In the genomic region with DNA sequence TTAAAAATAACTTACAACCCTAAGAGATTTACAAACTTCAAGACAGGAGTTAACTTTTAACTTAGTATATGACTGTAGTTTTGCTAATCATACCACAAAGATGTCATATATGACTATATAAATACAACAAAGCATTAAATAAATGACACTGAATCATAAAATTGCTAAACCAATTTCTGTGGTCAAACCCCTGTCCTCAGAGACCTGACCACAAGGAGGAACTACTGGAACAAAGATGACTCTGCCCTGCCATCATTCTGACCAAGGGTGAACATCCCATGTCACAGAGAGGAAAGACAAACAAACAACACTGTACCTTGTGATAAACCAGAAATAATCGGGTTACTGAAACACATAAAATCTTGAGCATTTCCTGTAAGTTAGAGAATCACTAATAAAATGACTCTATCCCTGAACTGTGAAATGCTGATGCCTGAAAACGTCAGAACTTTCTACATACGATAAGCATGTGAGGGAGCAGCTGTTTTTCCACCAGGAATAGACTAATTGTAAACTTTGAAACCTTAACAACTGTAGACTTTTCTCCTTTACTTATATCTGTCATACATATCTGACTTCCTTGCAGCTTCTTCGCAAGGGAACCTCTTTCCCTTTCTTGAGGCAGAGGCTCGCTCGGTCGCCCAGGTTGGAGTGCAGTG, we compare ENCODE assay signal across 10 cellular contexts. TPM values are rescaled to one million over a fixed set of nuclear protein-coding genes. Genes with fewer than 3 reads are reported as not detected.
DNase-seq lines count a peak whose midpoint lies in the region; ATAC-seq, FAIRE-seq and TF ChIP-seq lines count a peak whose summit lies in the region.
"Had no signal": no experiment of that assay in that cellular context is flagged by ENCODE, and none has a peak within 500 bp of the region (broad histone marks: within the 10 kb centered on the region; RNA-seq: fewer than 3 reads in every experiment).

No MANE protein-coding gene starts in this region.

- peak; percentile 80 for DNase-seq in AG20443 (ENCODE audit: low spot score)
- peak; percentile 38 for DNase-seq in GM19239 (ENCODE audit: insufficient read length, low spot score)
- DNase-seq in activated T-cell treated with anti-CD3 and anti-CD28 coated beads, Interleukin-2, amount 50 U/mL, for 4 hours, result no peak
- no peak for DNase-seq in epidermal melanocyte (ENCODE audit: insufficient read length, low spot score)
- DNase-seq in WTC11 (ENCODE audit: low spot score), result no peak
- no peak for DNase-seq in activated CD4-positive, CD25-positive, alpha-beta regulatory T cell (lab: John Stamatoyannopoulos, UW)

- H3K27me3 Mint-ChIP-seq in activated T-cell treated with anti-CD3 and anti-CD28 coated beads, Interleukin-2, amount 50 U/mL, for 4 hours (ENCODE audit: low read depth), result no peaks in the 10 kb centered on the region
- no peaks in the 10 kb centered on the region for H3K27me3 Mint-ChIP-seq in WTC11 (ENCODE audit: low read depth)

- H3K4me2 ChIP-seq in skeletal muscle satellite cell (ENCODE audit: low read length), result peak overlapping the region; percentile 34

- no peaks in the 10 kb centered on the region for H3K9me3 ChIP-seq in skeletal muscle satellite cell (replicated peaks; ENCODE audit: low read length)

- peak overlapping the region; percentile 52 for H3K9ac ChIP-seq in skeletal muscle satellite cell (ENCODE audit: low read depth, low read length)

- POLR2A ChIA-PET in WTC11 (lab: Charles Lee), result no interaction called here

- H3K4me1 ChIP-seq in skeletal muscle satellite cell (ENCODE audit: control insufficient read depth, insufficient read depth, low read length), result peaks cover 10% of the 10 kb centered on the region

- ATAC-seq in HG03196 (IDR thresholded peaks at IDR 0.05; ENCODE audit: unreplicated experiment) (peak; percentile 84), WTC11 (no peak)
- ATAC-seq in activated T-cell treated with anti-CD3 and anti-CD28 coated beads, Interleukin-2, amount 50 U/mL, for 4 hours, result peak; percentile 72 to 97
- ATAC-seq: HCT116 had no signal

- H3K36me3 ChIP-seq in skeletal muscle satellite cell (ENCODE audit: insufficient read depth, low read length), result peaks cover 23% of the 10 kb centered on the region

- H3K9me3 Mint-ChIP-seq in activated T-cell treated with anti-CD3 and anti-CD28 coated beads, Interleukin-2, amount 50 U/mL, for 4 hours, result no peaks in the 10 kb centered on the region
- no peaks in the 10 kb centered on the region for H3K9me3 Mint-ChIP-seq in WTC11

- CTCF ChIA-PET in WTC11 (lab: Charles Lee), result no interaction called here

- H3K27me3 ChIP-seq in skeletal muscle satellite cell (ENCODE audit: control insufficient read depth, insufficient read depth, low read length), result no peaks in the 10 kb centered on the region

- peaks cover 19% of the 10 kb centered on the region for H3K36me3 Mint-ChIP-seq in activated T-cell treated with anti-CD3 and anti-CD28 coated beads, Interleukin-2, amount 50 U/mL, for 4 hours (ENCODE audit: insufficient read depth)
- peaks cover 47% of the 10 kb centered on the region for H3K36me3 Mint-ChIP-seq in WTC11

- no peak overlapping the region for H3K4me3 Mint-ChIP-seq in activated T-cell treated with anti-CD3 and anti-CD28 coated beads, Interleukin-2, amount 50 U/mL, for 4 hours
- no peak overlapping the region for H3K4me3 Mint-ChIP-seq in WTC11

- no peak overlapping the region for H3K27ac Mint-ChIP-seq in WTC11

- peaks cover 7% of the 10 kb centered on the region for H3K4me1 Mint-ChIP-seq in activated T-cell treated with anti-CD3 and anti-CD28 coated beads, Interleukin-2, amount 50 U/mL, for 4 hours (ENCODE audit: low read depth)
- no peaks in the 10 kb centered on the region for H3K4me1 Mint-ChIP-seq in WTC11

- TF ChIP-seq CTCF in WTC11 (IDR thresholded peaks at IDR 0.05), result no peak

- FAIRE-seq in GM19239 (lab: Jason Lieb, UNC), result no peak
- FAIRE-seq: bronchial epithelial cell had no signal

- H3K4me3 ChIP-seq in skeletal muscle satellite cell (ENCODE audit: low read length), result no peak overlapping the region

TF ChIP-seq in WTC11, 78 proteins besides CTCF, POLR2A, EP300 and RAD21 (continues in another document):
- TF ChIP-seq ZBTB21 (CRISPR knock-in tag; IDR thresholded peaks at IDR 0.05; ENCODE audit: borderline replicate concordance) (no peak), GTF2I (CRISPR knock-in tag; conservative IDR thresholded peaks at IDR 0.05) (no peak), AR (CRISPR knock-in tag; IDR thresholded peaks at IDR 0.05) (no peak), ZNF138 (CRISPR knock-in tag; conservative IDR thresholded peaks at IDR 0.05) (no peak), ZBTB43 (CRISPR knock-in tag; IDR thresholded peaks at IDR 0.05) (no peak), FOXP1 (CRISPR knock-in tag; IDR thresholded peaks at IDR 0.05; ENCODE audit: borderline replicate concordance) (no peak), ATF2 (CRISPR knock-in tag; IDR thresholded peaks at IDR 0.05; ENCODE audit: borderline replicate concordance, low read depth) (no peak), TEAD1 (CRISPR knock-in tag; IDR thresholded peaks at IDR 0.05) (no peak)
- TF ChIP-seq, protein P1, sequence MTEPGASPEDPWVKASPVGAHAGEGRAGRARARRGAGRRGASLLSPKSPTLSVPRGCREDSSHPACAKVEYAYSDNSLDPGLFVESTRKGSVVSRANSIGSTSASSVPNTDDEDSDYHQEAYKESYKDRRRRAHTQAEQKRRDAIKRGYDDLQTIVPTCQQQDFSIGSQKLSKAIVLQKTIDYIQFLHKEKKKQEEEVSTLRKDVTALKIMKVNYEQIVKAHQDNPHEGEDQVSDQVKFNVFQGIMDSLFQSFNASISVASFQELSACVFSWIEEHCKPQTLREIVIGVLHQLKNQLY (CRISPR knock-in tag; IDR thresholded peaks at IDR 0.05), result no peak

RNA-seq across cellular contexts. Expression of gene WDR59, which starts 47.9 kb away (rescaled TPM):
- 10 to 100 TPM; 49.3 to 61.8 (median 58.4) TPM for total RNA-seq in activated T-cell treated with anti-CD3 and anti-CD28 coated beads, Interleukin-2, amount 50 U/mL, for 4 hours
- 10.9 and 15.5 TPM in 2 replicates for total RNA-seq in skeletal muscle satellite cell (2012; rRNA removed)
- 100 to 111 TPM (median 102 TPM) in 3 replicates for total RNA-seq in WTC11 (2021)

Comparison
In these comparisons a context has a peak if more than half of its experiments do, and no peak if none do; other contexts are left out.
1. DNase-seq: peak in AG20443 (single experiment) and GM19239 (single experiment); none in activated T-cell treated with anti-CD3 and anti-CD28 coated beads, Interleukin-2, amount 50 U/mL, for 4 hours (single experiment), epidermal melanocyte (single experiment), WTC11 (single experiment) and activated CD4-positive, CD25-positive, alpha-beta regulatory T cell (0 of 4).